ENCODE assay signal across 22 cellular contexts in genomic region chr7:33739286-33739685, GRCh38.
DNase-seq lines count a peak whose midpoint lies in the region; ATAC-seq, FAIRE-seq and TF ChIP-seq lines count a peak whose summit lies in the region.
"Had no signal": no experiment of that assay in that cellular context is flagged by ENCODE, and none has a peak within 500 bp of the region (broad histone marks: within the 10 kb centered on the region; RNA-seq: fewer than 3 reads in every experiment).

No MANE protein-coding gene starts in this region.

- no peak overlapping the region for H2AFZ ChIP-seq in HepG2 (ENCODE audit: low read length)

- TF ChIP-seq CTCF in HepG2 (CRISPR knock-in tag; IDR thresholded peaks at IDR 0.05) (no peak), right lobe of liver (IDR thresholded peaks at IDR 0.05) (no peak), AG04450 (IDR thresholded peaks at IDR 0.05; ENCODE audit: low read depth, low read length) (no peak)

- H3K9me3 ChIP-seq in HepG2 (ENCODE audit: low read length): peaks cover 6% of the 10 kb centered on the region
- H3K9me3 ChIP-seq in right lobe of liver: no peaks in the 10 kb centered on the region
- no peaks in the 10 kb centered on the region for H3K9me3 ChIP-seq in AG04450 (ENCODE audit: control insufficient read depth, insufficient read depth, low read length)
- H3K9me3 ChIP-seq: BE2C had no signal

- H3K79me2 ChIP-seq in HepG2 (ENCODE audit: insufficient read depth, low read length): no peaks in the 10 kb centered on the region

- TF ChIP-seq EP300 in HepG2 (IDR thresholded peaks at IDR 0.05; ENCODE audit: low read depth in 2 of 2, low read length in 2 of 2) (peak in 1 of 2 experiments; percentile 64; a peak in 1 of 4 replicates), HepG2 (CRISPR knock-in tag; IDR thresholded peaks at IDR 0.05; ENCODE audit: borderline replicate concordance) (no peak)

- WGBS in HepG2 (ENCODE audit: low lambda C conversion rate): 3% methylated on average over 4 of the region's 4 CpGs
- 77% methylated on average over 4 of the region's 4 CpGs for WGBS in right lobe of liver (ENCODE audit: insufficient coverage, low coverage, low lambda C conversion rate, missing lambda C conversion rate)

- peak; percentile 53 for FAIRE-seq in HepG2 (lab: Jason Lieb, UNC)
- FAIRE-seq: A549, G401.6, GM12891, GM19239 had no signal

- H4K20me1 ChIP-seq in HepG2 (ENCODE audit: insufficient read depth, low read length): no peaks in the 10 kb centered on the region
- H4K20me1 ChIP-seq: BLaER1 had no signal

- in situ Hi-C loops in HepG2 (cut with HindIII; ENCODE audit: extremely low pct_ligation_motif_present, low pct_unique_long_range_greater_than_20kb): no loop called here

- BruUV-seq in HepG2 (replicated peaks; lab: Mats Ljungman, UMichigan): no TSS peak

- H3K36me3 ChIP-seq in HepG2 (replicated peaks in 1 of 2; ENCODE audit: control insufficient read depth in 1 of 2, insufficient read depth in 2 of 2, low read length in 2 of 2) (no peaks in the 10 kb centered on the region), right lobe of liver (no peaks in the 10 kb centered on the region)
- H3K36me3 ChIP-seq: BE2C, BLaER1 had no signal

- DNase-seq in HepG2 (ENCODE audit: low spot score): peak; percentile 81
- no peak for DNase-seq in right lobe of liver
- no peak for DNase-seq in AG04450 (ENCODE audit: low read depth, low spot score)
- peak; percentile 56 for DNase-seq in left kidney (ENCODE audit: low read depth, low spot score)
- DNase-seq in DMS53 (lab: John Stamatoyannopoulos, UW): no peak
- no peak for DNase-seq in stimulated activated CD4-positive, alpha-beta T cell treated with anti-CD3 and anti-CD28 coated beads, Interleukin-15, amount 100 ng/mL, for 24 hours
- DNase-seq: BE2C; C1 segment of cervical spinal cord; CD4-positive, alpha-beta memory T cell; CD4-positive, CD25-positive, alpha-beta regulatory T cell; CD8-positive, alpha-beta memory T cell; COR-L47; DMS 273 treated with DMSO at 0.1 percent for 48 hours; DMS153; DMS79 treated with DMSO at 0.1 percent for 48 hours; GF-D8 had no signal

- TF ChIP-seq RAD21 in HepG2 (CRISPR knock-in tag; IDR thresholded peaks at IDR 0.05): no peak

- no peak overlapping the region for H3K4me3 ChIP-seq in HepG2 (replicated peaks in 1 of 3; ENCODE audit: insufficient read depth in 1 of 3, low read depth in 2 of 3, low read length in 3 of 3)
- no peak overlapping the region for H3K4me3 ChIP-seq in right lobe of liver
- no peak overlapping the region for H3K4me3 ChIP-seq in AG04450 (ENCODE audit: low read depth, low read length)
- H3K4me3 ChIP-seq: A549, BLaER1 had no signal

- TF ChIP-seq POLR2A in HepG2 (IDR thresholded peaks at IDR 0.05; ENCODE audit: insufficient read depth in 1 of 2, low read depth in 2 of 2, low read length in 2 of 2): no peak
- TF ChIP-seq POLR2A in right lobe of liver (IDR thresholded peaks at IDR 0.05): no peak

- CTCF ChIA-PET in HepG2 (lab: Yijun Ruan, JAX; ENCODE audit: low intra/inter-chr PET ratio, low total read pairs): no interaction called here
- CTCF ChIA-PET in AG04450 (lab: Charles Lee): interaction anchor here (0.6 to 1.3 kb wide), 3 partner anchors 22 to 260 kb away, joined by 3 to 5 read pairs (median 3); no protein-coding TSS in a partner anchor

- peak overlapping the region; percentile 41 for H3K4me2 ChIP-seq in HepG2 (ENCODE audit: low read depth, low read length)
- H3K4me2 ChIP-seq: A549, BLaER1 had no signal

- H3K4me1 ChIP-seq in HepG2 (ENCODE audit: insufficient read depth, low read length): peaks cover 29% of the 10 kb centered on the region
- no peaks in the 10 kb centered on the region for H3K4me1 ChIP-seq in right lobe of liver
- H3K4me1 ChIP-seq: A549, BE2C, BLaER1 had no signal

- H3K27ac ChIP-seq in HepG2 (ENCODE audit: extremely low read length, insufficient read depth, low read length) (peak overlapping the region; percentile 50), right lobe of liver (no peak overlapping the region), AG04450 (ENCODE audit: low read depth, low read length) (peak overlapping the region; percentile 13)
- H3K27ac ChIP-seq: 22Rv1, A549, BLaER1 had no signal

- H3K9ac ChIP-seq in HepG2 (ENCODE audit: insufficient read depth, low read depth, low read length): no peak overlapping the region
- H3K9ac ChIP-seq: BLaER1 had no signal

- POLR2A ChIA-PET in HepG2 (lab: Yijun Ruan, JAX): no interaction called here
- POLR2A ChIA-PET in AG04450 (lab: Yijun Ruan, JAX): no interaction called here

- peak; percentile 42; the same call in 2 of the 3 replicates for ATAC-seq in HepG2
- ATAC-seq in right lobe of liver: no peak
- ATAC-seq: A549 had no signal

- H3K27me3 ChIP-seq in HepG2 (ENCODE audit: control insufficient read depth in 1 of 2, insufficient read depth in 2 of 2, low read length in 2 of 2) (no peaks in the 10 kb centered on the region), right lobe of liver (no peaks in the 10 kb centered on the region), AG04450 (ENCODE audit: control insufficient read depth, insufficient read depth, low read length) (peaks cover 6% of the 10 kb centered on the region)
- H3K27me3 ChIP-seq: BE2C, BLaER1 had no signal

- intact Hi-C loops in HepG2 (cut with micrococcal nuclease; ENCODE audit: unreplicated experiment): no loop called here
- intact Hi-C loops in right lobe of liver (cut with DNase I): no loop called here

TF ChIP-seq in HepG2, 621 proteins besides CTCF, POLR2A, EP300 and RAD21 (continues in another document):
- TF ChIP-seq BHLHE40 (IDR thresholded peaks at IDR 0.05; ENCODE audit: low read length): no peak
- TF ChIP-seq ZNF136 (CRISPR knock-in tag; IDR thresholded peaks at IDR 0.05; ENCODE audit: low read depth): no peak
- no peak for TF ChIP-seq HNF1A (IDR thresholded peaks at IDR 0.05; ENCODE audit: low read depth)
- no peak for TF ChIP-seq HNF1A (CRISPR knock-in tag; IDR thresholded peaks at IDR 0.05; ENCODE audit: borderline replicate concordance)
- TF ChIP-seq HMG20A (CRISPR knock-in tag; IDR thresholded peaks at IDR 0.05; ENCODE audit: borderline replicate concordance): peak; percentile 41; the same call in 1 of the 2 replicates
- TF ChIP-seq CCDC6 (CRISPR knock-in tag; IDR thresholded peaks at IDR 0.05): no peak
- peak; percentile 75 for TF ChIP-seq NR2F2 (IDR thresholded peaks at IDR 0.05; ENCODE audit: borderline replicate concordance, low read depth)
- no peak for TF ChIP-seq HNRNPH1 (optimal IDR thresholded peaks at IDR 0.05; ENCODE audit: low read depth, low read length)

Comparison
In these comparisons a context has a peak if more than half of its experiments do, and no peak if none do; other contexts are left out.
1. DNase-seq: peak in HepG2 (single experiment) and left kidney (single experiment); none in right lobe of liver (0 of 3), AG04450 (single experiment), DMS53 (single experiment) and stimulated activated CD4-positive, alpha-beta T cell treated with anti-CD3 and anti-CD28 coated beads, Interleukin-15, amount 100 ng/mL, for 24 hours (single experiment).
2. H3K27ac ChIP-seq: peak in HepG2 (single experiment) and AG04450 (single experiment); none in right lobe of liver (0 of 3).